In genomic region chr16:10923650-10924214, GRCh38 we compare ENCODE assay signal across 1 cellular context.
A peak's percentile ranks its signal among the peaks of the same experiment; 100 is the strongest.
TF ChIP-seq lines count a peak whose summit lies in the region.

No MANE protein-coding gene starts in this region.

TF ChIP-seq in liver, 16 proteins besides CTCF, POLR2A, EP300 and RAD21 (continued from another document):
- TF ChIP-seq TAF1 (conservative IDR thresholded peaks at IDR 0.05) (peak; percentile 78), NR2F2 (IDR thresholded peaks at IDR 0.05) (no peak)
